23 cellular contexts compared by ENCODE assay signal in genomic region chr7:135789956-135790355, GRCh38. TPM values are rescaled to one million over a fixed set of nuclear protein-coding genes. Genes with fewer than 3 reads are reported as not detected.
A peak's percentile ranks its signal among the peaks of the same experiment; 100 is the strongest.
DNase-seq lines count a peak whose midpoint lies in the region; ATAC-seq, FAIRE-seq and TF ChIP-seq lines count a peak whose summit lies in the region.
"Had no signal": no experiment of that assay in that cellular context is flagged by ENCODE, and none has a peak within 500 bp of the region (broad histone marks: within the 10 kb centered on the region; RNA-seq: fewer than 3 reads in every experiment).

No MANE protein-coding gene starts in this region.

- no peaks in the 10 kb centered on the region for H4K20me1 ChIP-seq in OCI-LY7 (ENCODE audit: insufficient read depth, low read length)

- no peak overlapping the region for H3K23ac ChIP-seq in trophoblast cell (ENCODE audit: low read length)

- CTCF ChIA-PET in OCI-LY7 (lab: Charles Lee; ENCODE audit: unreplicated experiment), result no interaction called here

- no CpG with 5 or more reads among the region's 3 CpGs for WGBS in trophoblast cell (ENCODE audit: extremely low coverage, insufficient coverage, insufficient read length)

- H3K36me3 ChIP-seq in bronchial epithelial cell (ENCODE audit: control insufficient read depth, insufficient read depth, low read length), result no peaks in the 10 kb centered on the region
- no peaks in the 10 kb centered on the region for H3K36me3 ChIP-seq in trophoblast cell (ENCODE audit: control insufficient read depth in 1 of 2, insufficient read depth in 2 of 2, low read length in 2 of 2)
- no peaks in the 10 kb centered on the region for H3K36me3 ChIP-seq in OCI-LY7 (ENCODE audit: insufficient read depth, low read length)
- H3K36me3 ChIP-seq: BE2C had no signal

- ATAC-seq in GM19328 (IDR thresholded peaks at IDR 0.05; ENCODE audit: unreplicated experiment), result no peak
- ATAC-seq: A549, HCT116, HepG2 had no signal

- no peak overlapping the region for H3K4ac ChIP-seq in trophoblast cell (ENCODE audit: low read depth, low read length)

- H3K27me3 ChIP-seq in bronchial epithelial cell (ENCODE audit: control insufficient read depth, insufficient read depth, low read length), result no peaks in the 10 kb centered on the region
- H3K27me3 ChIP-seq in trophoblast cell (ENCODE audit: insufficient read depth, low read length), result no peaks in the 10 kb centered on the region
- H3K27me3 ChIP-seq: BE2C had no signal

- no peak overlapping the region for H4K12ac ChIP-seq in trophoblast cell (ENCODE audit: low read depth, low read length)

- no peak overlapping the region for H3K27ac ChIP-seq in trophoblast cell (ENCODE audit: low read depth, low read length)
- no peak overlapping the region for H3K27ac ChIP-seq in OCI-LY7 (ENCODE audit: low read depth, low read length, poor library complexity, severe bottlenecking)
- H3K27ac ChIP-seq: 22Rv1, A549 had no signal

- H3K4me1 ChIP-seq in trophoblast cell (ENCODE audit: control insufficient read depth in 1 of 2, insufficient read depth in 2 of 2, low read length in 2 of 2), result peaks cover 4 to 9% of the 10 kb centered on the region in 2 experiments
- H3K4me1 ChIP-seq in OCI-LY7 (ENCODE audit: insufficient read depth, low read length, poor library complexity, severe bottlenecking), result no peaks in the 10 kb centered on the region
- H3K4me1 ChIP-seq: A549, BE2C, Caco-2 had no signal

- POLR2A ChIA-PET in OCI-LY7 (lab: Charles Lee), result interaction anchor here (0.9 kb wide), 1 partner anchor 21 kb away, joined by 3 read pairs; no protein-coding TSS in a partner anchor

- H4K8ac ChIP-seq in trophoblast cell (ENCODE audit: low read depth, low read length), result no peak overlapping the region

- peak; percentile 18 for DNase-seq in AG08395 (ENCODE audit: low spot score)
- no peak for DNase-seq in bronchial epithelial cell (ENCODE audit: low read depth)
- peak; percentile 20 for DNase-seq in fibroblast of peridontal ligament (ENCODE audit: extremely low read depth)
- DNase-seq in trophoblast cell, result no peak
- DNase-seq in OCI-LY7 (ENCODE audit: low spot score), result no peak
- DNase-seq in T-helper 9 cell, result no peak
- DNase-seq: BE2C; C1 segment of cervical spinal cord; Caco-2; CD4-positive, alpha-beta T cell; GOT3; H7; HFFc6 had no signal

- H3K9me3 ChIP-seq in trophoblast cell (ENCODE audit: insufficient read depth, low read depth, low read length) (peaks cover 3% of the 10 kb centered on the region), OCI-LY7 (ENCODE audit: low read length) (no peaks in the 10 kb centered on the region)
- H3K9me3 ChIP-seq: A549, BE2C, Caco-2 had no signal

- H2BK120ac ChIP-seq in trophoblast cell (ENCODE audit: insufficient read depth, low read length, poor library complexity), result no peak overlapping the region

- H3K9ac ChIP-seq in trophoblast cell (ENCODE audit: low read length), result peak overlapping the region; percentile 25

- H3K18ac ChIP-seq in trophoblast cell (ENCODE audit: low read length), result no peak overlapping the region

- H3K79me2 ChIP-seq in trophoblast cell (ENCODE audit: control insufficient read depth, insufficient read depth, low read length, poor library complexity) (no peaks in the 10 kb centered on the region), OCI-LY7 (ENCODE audit: insufficient read depth, low read depth, low read length) (no peaks in the 10 kb centered on the region)

- BruUV-seq in OCI-LY7 (replicated peaks; lab: Mats Ljungman, UMichigan), result no TSS peak

- no peak overlapping the region for H4K91ac ChIP-seq in trophoblast cell (ENCODE audit: low read depth, low read length)

- FAIRE-seq in bronchial epithelial cell (lab: Jason Lieb, UNC), result peak; percentile 64
- FAIRE-seq: A549, D721Med, G401.6, GM12891, GM19239, HepG2 had no signal

- no peak overlapping the region for H3K14ac ChIP-seq in trophoblast cell (ENCODE audit: low read length)

- intact Hi-C loops in OCI-LY7 (cut with micrococcal nuclease; ENCODE audit: unreplicated experiment), result no loop called here

- H3K4me2 ChIP-seq in trophoblast cell (ENCODE audit: low read length), result no peak overlapping the region
- H3K4me2 ChIP-seq in OCI-LY7 (ENCODE audit: low read length), result no peak overlapping the region
- H3K4me2 ChIP-seq: A549 had no signal

- H2BK5ac ChIP-seq in trophoblast cell (ENCODE audit: low read depth, low read length, poor library complexity), result no peak overlapping the region

- TF ChIP-seq CTCF in bronchial epithelial cell (IDR thresholded peaks at IDR 0.05; ENCODE audit: insufficient read depth, low read length, severe bottlenecking), result no peak
- TF ChIP-seq CTCF in OCI-LY7 (conservative IDR thresholded peaks at IDR 0.05; ENCODE audit: low read length), result no peak

- H3K4me3 ChIP-seq in bronchial epithelial cell (ENCODE audit: low read depth, low read length), result no peak overlapping the region
- H3K4me3 ChIP-seq in trophoblast cell (ENCODE audit: low read depth, low read length), result no peak overlapping the region
- no peak overlapping the region for H3K4me3 ChIP-seq in OCI-LY7 (ENCODE audit: low read depth, low read length, poor library complexity, severe bottlenecking)
- H3K4me3 ChIP-seq: A549 had no signal

- H2AFZ ChIP-seq in trophoblast cell (ENCODE audit: insufficient read depth, low read length, poor library complexity), result no peak overlapping the region
- no peak overlapping the region for H2AFZ ChIP-seq in OCI-LY7 (ENCODE audit: low read length)

- H2BK12ac ChIP-seq in trophoblast cell (ENCODE audit: low read length), result peak overlapping the region; percentile 52

- H3K79me1 ChIP-seq in trophoblast cell (ENCODE audit: low read length), result peaks cover 2% of the 10 kb centered on the region

- no peak overlapping the region for H2AK5ac ChIP-seq in trophoblast cell (ENCODE audit: low read length)

- no peaks in the 10 kb centered on the region for H3K9me2 ChIP-seq in OCI-LY7 (ENCODE audit: insufficient read depth, low read length)

RNA-seq across cellular contexts. Expression of gene FAM180A, which starts 41.3 kb away (rescaled TPM):
- total RNA-seq in bronchial epithelial cell (0.26 TPM in 1 of 2 replicates, not detected in the other), OCI-LY7 (2022) (not detected in 2 replicates)
- 0.18 and 0.21 TPM in 2 replicates for polyA plus RNA-seq in trophoblast cell (2013)
- not detected in 2 replicates for total RNA-seq in OCI-LY7 (2014; rRNA removed; shearing (Covaris generic))
- total RNA-seq: Caco-2; CD4-positive, alpha-beta T cell; H7; HepG2 had no signal
- polyA plus RNA-seq: A549, HepG2, IgD-negative memory B cell had no signal

Comparison
In these comparisons a context has a peak if more than half of its experiments do, and no peak if none do; other contexts are left out.
1. DNase-seq: peak in AG08395 (single experiment) and fibroblast of peridontal ligament (single experiment); none in bronchial epithelial cell (single experiment), trophoblast cell (0 of 2), OCI-LY7 (single experiment) and T-helper 9 cell (single experiment).